ENCODE assay signal across 24 cellular contexts in the genomic region with DNA sequence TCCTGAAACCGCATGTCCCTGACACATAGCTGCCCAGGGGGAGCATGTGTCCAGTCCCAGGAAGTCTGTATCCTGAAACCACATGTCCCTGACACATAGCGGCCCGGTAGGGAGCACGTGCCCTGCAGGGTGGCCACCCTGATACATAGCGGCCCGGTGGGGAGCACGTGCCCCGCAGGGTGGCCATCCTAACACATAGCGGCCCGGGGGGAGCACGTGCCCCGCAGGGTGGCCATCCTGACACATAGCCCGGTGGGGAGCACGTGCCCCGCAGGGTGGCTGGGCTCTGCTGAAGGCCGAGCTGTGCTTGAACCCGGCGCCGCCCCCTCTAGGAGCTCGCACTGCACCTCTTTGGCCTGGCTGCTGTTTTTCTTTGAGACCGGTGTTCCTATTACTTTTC. TPM values are rescaled to one million over a fixed set of nuclear protein-coding genes. Genes with fewer than 3 reads are reported as not detected.
DNase-seq lines count a peak whose midpoint lies in the region; ATAC-seq and TF ChIP-seq lines count a peak whose summit lies in the region.
"Had no signal": no experiment of that assay in that cellular context is flagged by ENCODE, and none has a peak within 500 bp of the region (broad histone marks: within the 10 kb centered on the region; RNA-seq: fewer than 3 reads in every experiment).

No MANE protein-coding gene starts in this region.

- peaks cover 9% of the 10 kb centered on the region for H3K36me3 Mint-ChIP-seq in activated CD4-positive, alpha-beta memory T cell treated with anti-CD3 and anti-CD28 coated beads, Interleukin-2, amount 10 ng/mL, durations not matched to agents 7 days and 5 days (ENCODE audit: low read depth)
- H3K36me3 Mint-ChIP-seq in activated CD4-positive, alpha-beta memory T cell treated with anti-CD3 and anti-CD28 coated beads for 36 hours = peaks cover 11% of the 10 kb centered on the region

- no peak for TF ChIP-seq POLR2A in gastroesophageal sphincter (IDR thresholded peaks at IDR 0.05)

- no peak overlapping the region for H3K9ac ChIP-seq in BLaER1

- H3K4me2 ChIP-seq in BLaER1 = no peak overlapping the region
- H3K4me2 ChIP-seq: BLaER1 treated with 17β-estradiol and CSF1 and Interleukin-3, amounts not matched to agents 10 nM and 100 nM had no signal

- H3K9me3 Mint-ChIP-seq in activated CD4-positive, alpha-beta memory T cell treated with anti-CD3 and anti-CD28 coated beads, Interleukin-2, amount 10 ng/mL, durations not matched to agents 7 days and 5 days = no peaks in the 10 kb centered on the region
- H3K9me3 Mint-ChIP-seq in activated CD4-positive, alpha-beta memory T cell treated with anti-CD3 and anti-CD28 coated beads for 36 hours = no peaks in the 10 kb centered on the region
- H3K9me3 Mint-ChIP-seq: CD4-positive, alpha-beta memory T cell; HFFc6 had no signal

- POLR2A ChIA-PET in activated CD4-positive, alpha-beta memory T cell treated with anti-CD3 and anti-CD28 coated beads, Interleukin-2, amount 10 ng/mL, durations not matched to agents 7 days and 5 days (lab: Charles Lee) = interaction anchor here (0.6 to 1.5 kb wide), 2 partner anchors 12 to 13 kb away, joined by 3 to 4 read pairs; no protein-coding TSS in a partner anchor
- POLR2A ChIA-PET in activated CD4-positive, alpha-beta memory T cell treated with anti-CD3 and anti-CD28 coated beads for 36 hours (lab: Charles Lee) = no interaction called here

- H3K4me1 ChIP-seq in BLaER1 (no peaks in the 10 kb centered on the region), gastroesophageal sphincter (peaks cover 0 to 13% (median 0%) of the 10 kb centered on the region in 3 donors)
- H3K4me1 ChIP-seq: Caco-2 had no signal

- no peaks in the 10 kb centered on the region for H3K9me3 ChIP-seq in BLaER1
- H3K9me3 ChIP-seq in gastroesophageal sphincter = no peaks in the 10 kb centered on the region
- no peaks in the 10 kb centered on the region for H3K9me3 ChIP-seq in MG63
- H3K9me3 ChIP-seq: BLaER1 treated with 17β-estradiol and CSF1 and Interleukin-3, amounts not matched to agents 10 nM and 100 nM; Caco-2 had no signal

- H3K4me3 ChIP-seq in BLaER1 (no peak overlapping the region), gastroesophageal sphincter (no peak overlapping the region), MG63 (no peak overlapping the region)
- H3K4me3 ChIP-seq: BLaER1 treated with 17β-estradiol and CSF1 and Interleukin-3, amounts not matched to agents 10 nM and 100 nM; SK-N-MC had no signal

- H3K27me3 Mint-ChIP-seq in activated CD4-positive, alpha-beta memory T cell treated with anti-CD3 and anti-CD28 coated beads, Interleukin-2, amount 10 ng/mL, durations not matched to agents 7 days and 5 days = no peaks in the 10 kb centered on the region
- no peaks in the 10 kb centered on the region for H3K27me3 Mint-ChIP-seq in activated CD4-positive, alpha-beta memory T cell treated with anti-CD3 and anti-CD28 coated beads for 36 hours
- H3K27me3 Mint-ChIP-seq: CD4-positive, alpha-beta memory T cell had no signal

- H3K27ac ChIP-seq in BLaER1 (peak overlapping the region; percentile 22; the same call in 1 of the 2 replicates), gastroesophageal sphincter (peak overlapping the region in 2 of 4 donors; percentile 35 to 52)
- H3K27ac ChIP-seq: 22Rv1, SK-N-MC had no signal

- 62% methylated on average over 6 of the region's 21 CpGs; no CpG with 5 or more reads in 1 of the 2 donors for WGBS in gastroesophageal sphincter (ENCODE audit: low coverage in 1 of 2), 2 donors

- DNase-seq in activated CD4-positive, alpha-beta memory T cell treated with anti-CD3 and anti-CD28 coated beads, Interleukin-2, amount 10 ng/mL, durations not matched to agents 7 days and 5 days = no peak
- no peak for DNase-seq in activated CD4-positive, alpha-beta memory T cell treated with anti-CD3 and anti-CD28 coated beads for 36 hours
- no peak for DNase-seq in MG63
- no peak for DNase-seq in NK-92 treated with Interleukin-12 subunit alpha and Interleukin-12 subunit beta, amount 100 ng/mL, for 24 hours (lab: John Stamatoyannopoulos, UW)
- DNase-seq: ACHN; Caco-2; CD4-positive, alpha-beta memory T cell; DMS 273 treated with DMSO at 0.1 percent for 48 hours; DMS79 treated with DMSO at 0.1 percent for 48 hours; HFFc6; KG1; NCI-H1105; NCI-H2029 treated with DMSO at 0.1 percent for 48 hours; NCI-H345; NCI-H524 treated with DMSO at 0.1 percent for 48 hours; NCI-H82; SHP77; SW 1271 had no signal

- no peak overlapping the region for H3K4me3 Mint-ChIP-seq in activated CD4-positive, alpha-beta memory T cell treated with anti-CD3 and anti-CD28 coated beads, Interleukin-2, amount 10 ng/mL, durations not matched to agents 7 days and 5 days
- H3K4me3 Mint-ChIP-seq in activated CD4-positive, alpha-beta memory T cell treated with anti-CD3 and anti-CD28 coated beads for 36 hours = no peak overlapping the region
- H3K4me3 Mint-ChIP-seq: HFFc6 had no signal

- CTCF ChIA-PET in activated CD4-positive, alpha-beta memory T cell treated with anti-CD3 and anti-CD28 coated beads, Interleukin-2, amount 10 ng/mL, durations not matched to agents 7 days and 5 days (lab: Charles Lee) = interaction anchor here (1.1 kb wide), 1 partner anchor 16 kb away, joined by 4 read pairs; no protein-coding TSS in a partner anchor
- CTCF ChIA-PET in activated CD4-positive, alpha-beta memory T cell treated with anti-CD3 and anti-CD28 coated beads for 36 hours (lab: Charles Lee) = interaction anchor here (1.3 kb wide), 1 partner anchor 15 kb away, joined by 3 read pairs; no protein-coding TSS in a partner anchor

- no peak for TF ChIP-seq CTCF in gastroesophageal sphincter (IDR thresholded peaks at IDR 0.05)

- H3K4me1 Mint-ChIP-seq in activated CD4-positive, alpha-beta memory T cell treated with anti-CD3 and anti-CD28 coated beads, Interleukin-2, amount 10 ng/mL, durations not matched to agents 7 days and 5 days = peaks cover 7% of the 10 kb centered on the region
- H3K4me1 Mint-ChIP-seq in activated CD4-positive, alpha-beta memory T cell treated with anti-CD3 and anti-CD28 coated beads for 36 hours (ENCODE audit: low read depth) = peaks cover 3% of the 10 kb centered on the region

- peaks cover 100% of the 10 kb centered on the region for H3K36me3 ChIP-seq in BLaER1
- H3K36me3 ChIP-seq in gastroesophageal sphincter = peaks cover 0 to 73% of the 10 kb centered on the region in 2 donors
- H3K36me3 ChIP-seq in MG63 = peaks cover 2% of the 10 kb centered on the region

- H4K20me1 ChIP-seq in BLaER1 = peaks cover 29% of the 10 kb centered on the region

- H3K27me3 ChIP-seq in BLaER1 (no peaks in the 10 kb centered on the region), gastroesophageal sphincter (no peaks in the 10 kb centered on the region), MG63 (no peaks in the 10 kb centered on the region)
- H3K27me3 ChIP-seq: BLaER1 treated with 17β-estradiol and CSF1 and Interleukin-3, amounts not matched to agents 10 nM and 100 nM had no signal

- peak; percentile 42 for ATAC-seq in gastroesophageal sphincter

- TF ChIP-seq EP300 in gastroesophageal sphincter (IDR thresholded peaks at IDR 0.05) = no peak

- H3K27ac Mint-ChIP-seq in activated CD4-positive, alpha-beta memory T cell treated with anti-CD3 and anti-CD28 coated beads, Interleukin-2, amount 10 ng/mL, durations not matched to agents 7 days and 5 days = peak overlapping the region; percentile 62
- H3K27ac Mint-ChIP-seq in activated CD4-positive, alpha-beta memory T cell treated with anti-CD3 and anti-CD28 coated beads for 36 hours = no peak overlapping the region
- H3K27ac Mint-ChIP-seq: HFFc6 had no signal

- intact Hi-C loops in activated CD4-positive, alpha-beta memory T cell treated with anti-CD3 and anti-CD28 coated beads for 36 hours (cut with micrococcal nuclease) = no loop called here

RNA-seq across cellular contexts. Expression of a gene that starts 18.7 kb away (rescaled TPM):
- 1,000 to 10,000 TPM; 2,083 to 2,114 TPM for total RNA-seq in activated CD4-positive, alpha-beta memory T cell treated with anti-CD3 and anti-CD28 coated beads, Interleukin-2, amount 10 ng/mL, durations not matched to agents 7 days and 5 days
- total RNA-seq in activated CD4-positive, alpha-beta memory T cell treated with anti-CD3 and anti-CD28 coated beads for 36 hours = 1,000 to 10,000 TPM; 3,430 to 3,468 TPM
- total RNA-seq in gastroesophageal sphincter = 1,000 to 10,000 TPM; 2,888 to 7,342 (median 4,676) TPM
- total RNA-seq in MG63 (2014; rRNA removed; shearing (Covaris generic); ENCODE audit: low replicate concordance) = 2,413 and 2,555 TPM in 2 replicates

RNA-seq across cellular contexts. Expression of a gene that starts 33.6 kb away (rescaled TPM):
- total RNA-seq in activated CD4-positive, alpha-beta memory T cell treated with anti-CD3 and anti-CD28 coated beads, Interleukin-2, amount 10 ng/mL, durations not matched to agents 7 days and 5 days = 10 to 100 TPM; 73.9 to 77.9 TPM
- total RNA-seq in activated CD4-positive, alpha-beta memory T cell treated with anti-CD3 and anti-CD28 coated beads for 36 hours = 10 to 100 TPM; 67.9 to 70.4 TPM
- total RNA-seq in gastroesophageal sphincter = 100 to 1,000 TPM in 2 of 4 donors, 10 to 100 TPM in 2; 80.9 to 160 (median 98.2) TPM
- total RNA-seq in MG63 (2014; rRNA removed; shearing (Covaris generic); ENCODE audit: low replicate concordance) = 52.8 and 71.9 TPM in 2 replicates

RNA-seq across cellular contexts. Expression of a gene that starts 33.8 kb away (rescaled TPM):
- 1 to 10 TPM; 3.3 to 4.4 TPM for total RNA-seq in activated CD4-positive, alpha-beta memory T cell treated with anti-CD3 and anti-CD28 coated beads, Interleukin-2, amount 10 ng/mL, durations not matched to agents 7 days and 5 days
- total RNA-seq in activated CD4-positive, alpha-beta memory T cell treated with anti-CD3 and anti-CD28 coated beads for 36 hours = 1 to 10 TPM; 6.2 to 7.1 TPM
- total RNA-seq in gastroesophageal sphincter = 1 to 10 TPM in 1 of 4 donors, under 1 TPM in 1, not detected in 2; 0.67 to 1.8 TPM
- total RNA-seq in MG63 (2014; rRNA removed; shearing (Covaris generic); ENCODE audit: low replicate concordance) = 9.1 and 9.6 TPM in 2 replicates
- total RNA-seq: OCI-LY7 had no signal

RNA-seq across cellular contexts. Expression of a gene that starts 51.4 kb away (rescaled TPM):
- total RNA-seq in activated CD4-positive, alpha-beta memory T cell treated with anti-CD3 and anti-CD28 coated beads, Interleukin-2, amount 10 ng/mL, durations not matched to agents 7 days and 5 days = 100 to 1,000 TPM; 199 to 208 TPM
- total RNA-seq in activated CD4-positive, alpha-beta memory T cell treated with anti-CD3 and anti-CD28 coated beads for 36 hours = 100 to 1,000 TPM; 126 to 133 TPM
- total RNA-seq in gastroesophageal sphincter = 100 to 1,000 TPM in 2 of 4 donors, 10 to 100 TPM in 2; 67.0 to 107 (median 88.9) TPM
- total RNA-seq in MG63 (2014; rRNA removed; shearing (Covaris generic); ENCODE audit: low replicate concordance) = 54.3 and 98.9 TPM in 2 replicates
